1 cellular context compared by ENCODE assay signal in genomic region chr14:65926504-65926903, GRCh38.
TF ChIP-seq lines count a peak whose summit lies in the region.

No MANE protein-coding gene starts in this region.

TF ChIP-seq in GM23338, 12 proteins besides CTCF, POLR2A, EP300 and RAD21:
- TF ChIP-seq ZNF462 (CRISPR knock-in tag; IDR thresholded peaks at IDR 0.05) (0 out of 2 replicates have a peak, but pooled peaks have one; percentile 34), REST (IDR thresholded peaks at IDR 0.05; ENCODE audit: unreplicated experiment) (no peak), ZNF331 (CRISPR knock-in tag; IDR thresholded peaks at IDR 0.05; ENCODE audit: low read depth) (no peak), ETS1 (IDR thresholded peaks at IDR 0.05) (no peak), CREB1 (CRISPR knock-in tag; IDR thresholded peaks at IDR 0.05; ENCODE audit: low read depth) (peak; percentile 49; the same call in 1 of the 2 replicates), EZH2 (IDR thresholded peaks at IDR 0.05; ENCODE audit: low read depth, unreplicated experiment) (no peak), JUNB (IDR thresholded peaks at IDR 0.05; ENCODE audit: unreplicated experiment) (no peak), STAT1 (IDR thresholded peaks at IDR 0.05; ENCODE audit: unreplicated experiment) (no peak), NANOG (IDR thresholded peaks at IDR 0.05; ENCODE audit: borderline replicate concordance) (no peak; the same call in 1 of the 2 replicates), ZNF114 (CRISPR knock-in tag; IDR thresholded peaks at IDR 0.05) (peak; percentile 90; the same call in 1 of the 2 replicates), POLR2AphosphoS5 (IDR thresholded peaks at IDR 0.05; ENCODE audit: low read depth) (0 out of 2 replicates have a peak, but pooled peaks have one; percentile 20), EZH2phosphoT487 (IDR thresholded peaks at IDR 0.05; ENCODE audit: unreplicated experiment) (no peak)
